8 cellular contexts compared by ENCODE assay signal in the genomic region with DNA sequence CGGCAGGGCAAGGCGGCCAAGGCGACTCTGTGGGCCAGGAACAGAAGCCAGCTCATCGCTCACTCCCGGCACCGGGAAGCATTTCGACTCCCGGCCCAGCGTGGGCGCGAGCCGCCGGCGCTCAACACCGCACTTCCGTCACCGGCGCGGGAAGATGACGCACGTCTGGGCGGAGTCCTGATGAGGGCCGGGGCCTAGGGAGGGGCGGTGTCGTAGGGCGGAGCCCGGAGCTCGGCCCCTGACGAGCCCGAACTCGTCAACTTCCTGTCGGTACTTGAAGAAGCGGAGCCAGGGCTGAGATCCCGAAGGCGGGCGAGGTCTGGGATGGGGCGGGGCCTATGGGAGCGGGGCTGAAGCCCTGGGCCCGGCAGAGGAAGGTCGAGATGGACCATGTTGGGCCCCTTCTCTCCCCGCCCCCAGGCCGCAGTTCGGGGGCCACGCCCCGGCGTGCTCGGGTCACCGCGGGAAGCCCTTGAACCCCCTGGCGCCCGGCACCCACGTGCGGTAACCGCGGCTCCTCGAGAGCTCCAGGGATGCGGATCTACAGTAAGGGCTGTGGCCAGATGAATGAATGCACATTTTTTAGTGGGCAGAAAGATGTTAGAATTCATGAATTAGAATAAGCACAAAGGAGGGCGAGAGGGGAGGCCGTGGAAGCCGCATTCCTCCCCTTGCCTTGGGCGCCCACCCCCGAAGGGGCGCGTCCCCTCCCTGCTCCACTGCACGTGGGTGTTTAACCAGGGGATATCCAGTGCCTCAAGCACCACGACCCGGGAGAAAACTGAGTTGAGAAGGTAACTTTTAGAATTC. TPM values are rescaled to one million over a fixed set of nuclear protein-coding genes. Genes with fewer than 3 reads are reported as not detected.
DNase-seq lines count a peak whose midpoint lies in the region; ATAC-seq and TF ChIP-seq lines count a peak whose summit lies in the region.

A gene with protein sequence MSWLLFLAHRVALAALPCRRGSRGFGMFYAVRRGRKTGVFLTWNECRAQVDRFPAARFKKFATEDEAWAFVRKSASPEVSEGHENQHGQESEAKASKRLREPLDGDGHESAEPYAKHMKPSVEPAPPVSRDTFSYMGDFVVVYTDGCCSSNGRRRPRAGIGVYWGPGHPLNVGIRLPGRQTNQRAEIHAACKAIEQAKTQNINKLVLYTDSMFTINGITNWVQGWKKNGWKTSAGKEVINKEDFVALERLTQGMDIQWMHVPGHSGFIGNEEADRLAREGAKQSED (minus strand): TSS at position 129 of the 810 bp plus-strand sequence. CDS start 73 bp downstream, at position 56.

- POLR2A ChIA-PET in HEK293T (lab: Yijun Ruan, JAX), result interaction anchor here (0.5 to 2.1 kb wide), 20 partner anchors 9 to 235 kb away, joined by 3 to 14 read pairs (median 4); a partner anchor contains a TSS

- H3K4me3 ChIP-seq in neural progenitor cell, result peak within 1 kb of the TSS; percentile 93

- no peaks in the 10 kb centered on the region for H3K9me3 ChIP-seq in neural progenitor cell (ENCODE audit: low read depth)

- H3F3A ChIP-seq in neural progenitor cell (ENCODE audit: low read depth), result peaks cover 12% of the 10 kb centered on the region

- H3K79me2 ChIP-seq in neural progenitor cell (ENCODE audit: low read depth), result peaks cover 47% of the 10 kb centered on the region

- H3K27me3 ChIP-seq in foreskin keratinocyte (no peaks in the 10 kb centered on the region), neural progenitor cell (no peaks in the 10 kb centered on the region)

- H2AFZ ChIP-seq in neural progenitor cell (replicated peaks), result peak within 1 kb of the TSS; percentile 91

- peaks cover 9% of the 10 kb centered on the region for H3K36me3 ChIP-seq in neural progenitor cell

- H3K27ac Mint-ChIP-seq in neural progenitor cell, result peak within 1 kb of the TSS; percentile 66

- CTCF ChIA-PET in HEK293T (lab: Yijun Ruan, JAX), result interaction anchor here (0.6 kb wide), 1 partner anchor 19 kb away, joined by 3 read pairs; no protein-coding TSS in a partner anchor

- peaks cover 4% of the 10 kb centered on the region for H3K27me3 Mint-ChIP-seq in neural progenitor cell (ENCODE audit: insufficient read depth, low read depth)

- H3K9me3 Mint-ChIP-seq in neural progenitor cell, result no peaks in the 10 kb centered on the region

- H4K20me1 ChIP-seq in neural progenitor cell (ENCODE audit: low read depth), result peaks cover 14% of the 10 kb centered on the region

- peak within 1 kb of the TSS; percentile 99 for H3K4me2 ChIP-seq in neural progenitor cell

- H3K36me3 Mint-ChIP-seq in neural progenitor cell, result peaks cover 10% of the 10 kb centered on the region

- DNase-seq in GF-D8 (lab: John Stamatoyannopoulos, UW) (peak; percentile 96), HEK293T (ENCODE audit: extremely low spot score) (peak; percentile 99), MV-4-11 (lab: John Stamatoyannopoulos, UW) (peak; percentile 98), SK-MEL-5 (ENCODE audit: low read depth, low spot score) (peak; percentile 99), foreskin keratinocyte (peak; percentile 92 to 96), neural progenitor cell (ENCODE audit: low spot score) (peak; percentile 99), stromal cell of bone marrow (ENCODE audit: low read depth) (peak; percentile 96)
- peak; percentile 99 for DNase-seq in activated naive CD4-positive, alpha-beta T cell treated with Interleukin-2 at 50 U/mL for 16 hours

- peak; percentile 93 for ATAC-seq in foreskin keratinocyte

- H3K4me3 Mint-ChIP-seq in neural progenitor cell, result peak within 1 kb of the TSS; percentile 92

- H3K4me1 Mint-ChIP-seq in neural progenitor cell, result peaks cover 14% of the 10 kb centered on the region

- peak within 1 kb of the TSS; percentile 74 for H3K27ac ChIP-seq in foreskin keratinocyte
- H3K27ac ChIP-seq in neural progenitor cell, result peak within 1 kb of the TSS; percentile 95

- peak within 1 kb of the TSS; percentile 99 for H3K9ac ChIP-seq in neural progenitor cell

- H3K4me1 ChIP-seq in foreskin keratinocyte, result no peaks in the 10 kb centered on the region
- peaks cover 4% of the 10 kb centered on the region for H3K4me1 ChIP-seq in neural progenitor cell

- in situ Hi-C loops in SK-MEL-5 (cut with HindIII; ENCODE audit: low pct_unique_long_range_greater_than_20kb, low sequenced_read_pairs), result no loop called here

- no peak for TF ChIP-seq CTCF in foreskin keratinocyte (conservative IDR thresholded peaks at IDR 0.05)
- TF ChIP-seq CTCF in neural progenitor cell (IDR thresholded peaks at IDR 0.05), result no peak

TF ChIP-seq in HEK293T, 16 proteins besides CTCF, POLR2A, EP300 and RAD21:
- TF ChIP-seq L3MBTL2 (conservative IDR thresholded peaks at IDR 0.05), result peak; percentile 91
- TF ChIP-seq CTBP1 (IDR thresholded peaks at IDR 0.05; ENCODE audit: borderline replicate concordance), result no peak
- TF ChIP-seq HDGF (IDR thresholded peaks at IDR 0.05; ENCODE audit: borderline replicate concordance), result no peak
- TF ChIP-seq FOXK2 (IDR thresholded peaks at IDR 0.05), result no peak
- no peak for TF ChIP-seq BHLHE40 (IDR thresholded peaks at IDR 0.05; ENCODE audit: borderline replicate concordance)
- TF ChIP-seq, protein P1, sequence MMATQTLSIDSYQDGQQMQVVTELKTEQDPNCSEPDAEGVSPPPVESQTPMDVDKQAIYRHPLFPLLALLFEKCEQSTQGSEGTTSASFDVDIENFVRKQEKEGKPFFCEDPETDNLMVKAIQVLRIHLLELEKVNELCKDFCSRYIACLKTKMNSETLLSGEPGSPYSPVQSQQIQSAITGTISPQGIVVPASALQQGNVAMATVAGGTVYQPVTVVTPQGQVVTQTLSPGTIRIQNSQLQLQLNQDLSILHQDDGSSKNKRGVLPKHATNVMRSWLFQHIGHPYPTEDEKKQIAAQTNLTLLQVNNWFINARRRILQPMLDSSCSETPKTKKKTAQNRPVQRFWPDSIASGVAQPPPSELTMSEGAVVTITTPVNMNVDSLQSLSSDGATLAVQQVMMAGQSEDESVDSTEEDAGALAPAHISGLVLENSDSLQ (IDR thresholded peaks at IDR 0.05), result peak; percentile 71
- no peak for TF ChIP-seq TARDBP (IDR thresholded peaks at IDR 0.05)
- TF ChIP-seq FOXA1 (IDR thresholded peaks at IDR 0.05), result no peak
- peak; percentile 40; the same call in 1 of the 2 replicates for TF ChIP-seq ELF4 (IDR thresholded peaks at IDR 0.05)
- no peak for TF ChIP-seq NFRKB (IDR thresholded peaks at IDR 0.05)
- no peak for TF ChIP-seq ZNF384 (IDR thresholded peaks at IDR 0.05)
- no peak for TF ChIP-seq ARNT (IDR thresholded peaks at IDR 0.05)

RNA-seq across cellular contexts. Expression of the gene that starts here (rescaled TPM):
- 45.2 and 47.9 TPM in 2 replicates for total RNA-seq in SK-MEL-5 (2014; rRNA removed; shearing (Covaris generic))
- polyA plus RNA-seq in SK-MEL-5 (2015; cell fraction: cytosol; rRNA removed), result 47.7 and 54.4 TPM in 2 replicates
- 37.0 and 39.5 TPM in 2 replicates for polyA plus RNA-seq in SK-MEL-5 (2015; cell fraction: nucleus; rRNA removed)
- total RNA-seq in foreskin keratinocyte (32.0 and 32.8 TPM in 2 replicates), neural progenitor cell (ENCODE audit: low replicate concordance) (26.8 and 28.2 TPM in 2 replicates)
- polyA plus RNA-seq in foreskin keratinocyte, result 15.1 and 16.8 TPM in 2 replicates

Comparison
In these comparisons a context has a peak if more than half of its experiments do, and no peak if none do; other contexts are left out.
1. Peak in every context shown above with its lines: DNase-seq, ATAC-seq, H3K4me3 ChIP-seq and H3K27ac ChIP-seq.